In the genomic region with DNA sequence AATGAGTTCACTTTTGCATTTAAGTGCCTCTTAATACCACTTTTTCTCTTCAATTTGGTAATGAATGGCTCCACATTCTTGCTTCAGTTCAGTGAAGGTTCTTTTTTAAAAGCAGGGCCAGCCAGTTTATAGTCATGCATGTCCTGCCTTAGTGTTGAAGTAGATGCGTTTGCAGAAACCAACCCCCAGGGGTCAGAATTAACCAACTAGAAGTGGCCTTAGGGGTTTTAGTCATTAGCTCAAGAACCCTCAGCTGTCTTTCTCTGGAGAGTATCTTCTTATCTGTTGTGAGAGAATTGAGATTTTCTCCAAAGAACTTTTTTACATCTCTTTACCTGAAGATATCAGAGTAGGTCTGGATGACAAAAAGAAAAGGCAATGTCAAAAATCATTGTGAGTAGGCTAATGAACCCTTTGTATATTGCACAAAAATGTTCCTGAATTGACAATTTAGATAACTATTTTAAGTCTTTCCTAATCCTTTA, we compare ENCODE assay signal across 8 cellular contexts.
DNase-seq lines count a peak whose midpoint lies in the region; ATAC-seq and TF ChIP-seq lines count a peak whose summit lies in the region.

No MANE protein-coding gene starts in this region.

- POLR2A ChIA-PET in CD4-positive, alpha-beta memory T cell (lab: Charles Lee; ENCODE audit: partially characterized antibody): no interaction called here

- H4K20me1 ChIP-seq in MM.1S (ENCODE audit: insufficient read depth, low read length): no peaks in the 10 kb centered on the region

- TF ChIP-seq POLR2A in breast epithelium (IDR thresholded peaks at IDR 0.05): no peak
- TF ChIP-seq POLR2A in GM18505 (IDR thresholded peaks at IDR 0.05; ENCODE audit: borderline replicate concordance, extremely low read depth, insufficient read depth, insufficient read length): no peak

- no peaks in the 10 kb centered on the region for H3F3A ChIP-seq in MM.1S (ENCODE audit: insufficient read depth, low read length)

- TF ChIP-seq CTCF in MM.1S (IDR thresholded peaks at IDR 0.05; ENCODE audit: low read length): peak; percentile 85
- peak; percentile 30 to 65 (median 48) for TF ChIP-seq CTCF in breast epithelium (IDR thresholded peaks at IDR 0.05)

- H3K27ac Mint-ChIP-seq in CD4-positive, alpha-beta memory T cell: no peak overlapping the region

- no peak overlapping the region for H3K27ac ChIP-seq in CD4-positive, alpha-beta memory T cell (ENCODE audit: low read depth, low read length)
- H3K27ac ChIP-seq in MM.1S (ENCODE audit: low read length) (no peak overlapping the region), breast epithelium (no peak overlapping the region)

- H3K9me3 Mint-ChIP-seq in CD4-positive, alpha-beta memory T cell: peaks cover 0 to 2% (median 0%) of the 10 kb centered on the region in 8 donors

- H3K9ac ChIP-seq in MM.1S (ENCODE audit: low read length): no peak overlapping the region

- no peak overlapping the region for H3K4me3 ChIP-seq in CD4-positive, alpha-beta memory T cell (ENCODE audit: low read length in 2 of 2)
- no peak overlapping the region for H3K4me3 ChIP-seq in MM.1S (ENCODE audit: low read length)
- no peak overlapping the region for H3K4me3 ChIP-seq in breast epithelium

- H3K36me3 Mint-ChIP-seq in CD4-positive, alpha-beta memory T cell: no peaks in the 10 kb centered on the region

- no peaks in the 10 kb centered on the region for H3K79me2 ChIP-seq in MM.1S (ENCODE audit: low read length)

- no peak overlapping the region for H3K4me2 ChIP-seq in MM.1S (ENCODE audit: low read depth, low read length)

- no peaks in the 10 kb centered on the region for H3K9me2 ChIP-seq in MM.1S (replicated peaks; ENCODE audit: insufficient read depth, low read length)

- no peak overlapping the region for H3K4me3 Mint-ChIP-seq in CD4-positive, alpha-beta memory T cell

- no peaks in the 10 kb centered on the region for H3K4me1 ChIP-seq in CD4-positive, alpha-beta memory T cell (ENCODE audit: insufficient read depth, low read length)
- H3K4me1 ChIP-seq in MM.1S (ENCODE audit: low read length) (no peaks in the 10 kb centered on the region), breast epithelium (no peaks in the 10 kb centered on the region)

- peaks cover 0 to 8% of the 10 kb centered on the region in 2 donors for H3K27me3 Mint-ChIP-seq in CD4-positive, alpha-beta memory T cell

- H3K9me3 ChIP-seq in CD4-positive, alpha-beta memory T cell (ENCODE audit: control insufficient read depth in 1 of 2, low read length in 2 of 2): no peaks in the 10 kb centered on the region
- no peaks in the 10 kb centered on the region for H3K9me3 ChIP-seq in MM.1S (replicated peaks; ENCODE audit: insufficient read depth, low read length)
- H3K9me3 ChIP-seq in breast epithelium: no peaks in the 10 kb centered on the region

- no peaks in the 10 kb centered on the region for H3K36me3 ChIP-seq in CD4-positive, alpha-beta memory T cell (ENCODE audit: insufficient read depth, low read length)
- H3K36me3 ChIP-seq in MM.1S (replicated peaks; ENCODE audit: insufficient read depth, low read length): no peaks in the 10 kb centered on the region
- no peaks in the 10 kb centered on the region for H3K36me3 ChIP-seq in breast epithelium

- CTCF ChIA-PET in CD4-positive, alpha-beta memory T cell (lab: Charles Lee; ENCODE audit: partially characterized antibody): interaction anchor here (1.4 to 4.8 kb wide), 2 partner anchors 201 to 205 kb away, joined by 8 to 40 read pairs; no protein-coding TSS in a partner anchor

- H3K27me3 ChIP-seq in CD4-positive, alpha-beta memory T cell (ENCODE audit: insufficient read depth, low read length): no peaks in the 10 kb centered on the region
- H3K27me3 ChIP-seq in MM.1S (replicated peaks; ENCODE audit: insufficient read depth, low read length) (no peaks in the 10 kb centered on the region), breast epithelium (no peaks in the 10 kb centered on the region)

- no peak overlapping the region for H2AFZ ChIP-seq in MM.1S (ENCODE audit: low read length)

- peak in 4 of 5 donors; percentile 22 to 40 (median 30) for DNase-seq in CD4-positive, alpha-beta memory T cell
- DNase-seq in MM.1S (peak; percentile 86), RPMI8226 (peak; percentile 65), breast epithelium (ENCODE audit: low spot score in 2 of 2) (peak in 1 of 2 donors; percentile 23), islet precursor cell (peak; percentile 84)
- DNase-seq in stimulated activated naive CD4-positive, alpha-beta T cell treated with Interleukin-2 at 50 U/mL for 16 hours (lab: John Stamatoyannopoulos, UW): peak; percentile 7

- no peaks in the 10 kb centered on the region for H3K4me1 Mint-ChIP-seq in CD4-positive, alpha-beta memory T cell

- ATAC-seq in GM18907 (IDR thresholded peaks at IDR 0.05; ENCODE audit: unreplicated experiment): peak; percentile 63
- no peak for ATAC-seq in GM18505 (IDR thresholded peaks at IDR 0.05; ENCODE audit: unreplicated experiment)

- intact Hi-C loops in CD4-positive, alpha-beta memory T cell (cut with micrococcal nuclease): loop anchor here (1.0 kb wide), 2 partner anchors 154 to 203 kb away; no protein-coding TSS in a partner anchor
- intact Hi-C loops in breast epithelium (cut with DNase I; ENCODE audit: low total_unique reads): no loop called here
